In genomic region chr5:53123702-53124101, GRCh38 we compare ENCODE assay signal across 11 cellular contexts. TPM values are rescaled to one million over a fixed set of nuclear protein-coding genes. Genes with fewer than 3 reads are reported as not detected.
DNase-seq lines count a peak whose midpoint lies in the region; ATAC-seq, FAIRE-seq and TF ChIP-seq lines count a peak whose summit lies in the region.
"Had no signal": no experiment of that assay in that cellular context is flagged by ENCODE, and none has a peak within 500 bp of the region (broad histone marks: within the 10 kb centered on the region; RNA-seq: fewer than 3 reads in every experiment).

No MANE protein-coding gene starts in this region.

- H3K4me2 ChIP-seq in A549, result no peak overlapping the region

- ATAC-seq in A549, result no peak
- ATAC-seq in Panc1, result no peak
- no peak for ATAC-seq in GM21723 (IDR thresholded peaks at IDR 0.05; ENCODE audit: unreplicated experiment)

- BruUV-seq in Panc1 (replicated peaks; lab: Mats Ljungman, UMichigan), result no TSS peak

- H3K27ac ChIP-seq in A549 (no peak overlapping the region), Panc1 (ENCODE audit: low read length) (no peak overlapping the region)

- TF ChIP-seq POLR2A in A549 (IDR thresholded peaks at IDR 0.05; ENCODE audit: low read length), result no peak

- TF ChIP-seq CTCF in A549 (IDR thresholded peaks at IDR 0.05), result peak; percentile 44
- TF ChIP-seq CTCF in GM13977 (IDR thresholded peaks at IDR 0.05; ENCODE audit: extremely low read depth, insufficient read depth, missing control alignments), result peak; percentile 3
- TF ChIP-seq CTCF in Panc1 (IDR thresholded peaks at IDR 0.05), result peak; percentile 32; the same call in 1 of the 2 replicates

- no peak for TF ChIP-seq EP300 in A549 (IDR thresholded peaks at IDR 0.05)

- H3K9me3 ChIP-seq in A549, result no peaks in the 10 kb centered on the region
- H3K9me3 ChIP-seq in Panc1 (ENCODE audit: control insufficient read depth, insufficient read depth, low read depth, low read length), result no peaks in the 10 kb centered on the region

- in situ Hi-C loops in GM13977 (cut with MboI; ENCODE audit: low pct_unique_long_range_greater_than_20kb, low sequenced_read_pairs, unreplicated experiment), result no loop called here
- in situ Hi-C loops in Panc1 (cut with HindIII; ENCODE audit: low pct_unique_long_range_greater_than_20kb, low sequenced_read_pairs), result no loop called here

- H3K27me3 ChIP-seq in Panc1 (ENCODE audit: control insufficient read depth, insufficient read depth, low read length), result no peaks in the 10 kb centered on the region
- H3K27me3 ChIP-seq in H7 (ENCODE audit: control insufficient read depth, insufficient read depth, low read length), result no peaks in the 10 kb centered on the region

- intact Hi-C loops in Panc1 (cut with micrococcal nuclease; ENCODE audit: unreplicated experiment), result no loop called here

- H3K36me3 ChIP-seq in Panc1 (ENCODE audit: control insufficient read depth, insufficient read depth, low read length) (no peaks in the 10 kb centered on the region), H7 (replicated peaks; ENCODE audit: control insufficient read depth, insufficient read depth, low read length) (no peaks in the 10 kb centered on the region)

- H3K4me3 ChIP-seq in A549 (no peak overlapping the region), Panc1 (ENCODE audit: low read depth in 2 of 2, low read length in 2 of 2) (no peak overlapping the region), H7 (ENCODE audit: insufficient read depth, low read depth, low read length) (no peak overlapping the region)

- POLR2A ChIA-PET in A549 (lab: Yijun Ruan, JAX), result no interaction called here
- POLR2A ChIA-PET in Panc1 (lab: Charles Lee), result no interaction called here

- H3K4me1 ChIP-seq in A549 (0 out of 3 replicates have a peak, but pooled peaks cover 5% of the 10 kb centered on the region), Panc1 (ENCODE audit: control insufficient read depth, insufficient read depth, low read length) (no peaks in the 10 kb centered on the region)

- DNase-seq in A549 (ENCODE audit: low read depth in 1 of 2, low spot score in 1 of 2) (peak in 1 of 2 experiments; percentile 10), GM13977 (ENCODE audit: low spot score) (no peak), Panc1 (ENCODE audit: low read depth, low spot score) (no peak), fibroblast of the conjunctiva (ENCODE audit: low read depth) (peak; percentile 14), H7 (no peak), occipital lobe (lab: John Stamatoyannopoulos, UW) (no peak), NCI-H774 (lab: John Stamatoyannopoulos, UW) (no peak)
- DNase-seq: Calu3, mesendoderm, NCI-H526 treated with DMSO at 0.1 percent for 48 hours had no signal

- CTCF ChIA-PET in A549 (lab: Yijun Ruan, JAX), result interaction anchor here (0.6 to 2.5 kb wide), 4 partner anchors 8 to 1105 kb away, joined by 3 to 11 read pairs (median 3); no protein-coding TSS in a partner anchor
- CTCF ChIA-PET in Panc1 (lab: Charles Lee), result no interaction called here

- FAIRE-seq in A549 (lab: Jason Lieb, UNC), result peak; percentile 28

- TF ChIP-seq RAD21 in A549 (conservative IDR thresholded peaks at IDR 0.05 in 1 of 2, IDR thresholded peaks at IDR 0.05 in 1 of 2), result peak; percentile 52 to 62; a peak in 4 of 5 replicates

TF ChIP-seq in A549, 52 proteins besides CTCF, POLR2A, EP300 and RAD21:
- TF ChIP-seq BHLHE40 (IDR thresholded peaks at IDR 0.05; ENCODE audit: low read depth, low read length) (no peak), SMC3 (IDR thresholded peaks at IDR 0.05) (peak; percentile 50)

RNA-seq across cellular contexts. Expression of gene MOCS2, which starts 14.1 kb away (rescaled TPM):
- polyA plus RNA-seq in A549 (2011; rRNA removed) (44.3 and 75.3 TPM in 2 replicates), A549 (2017; fragmentation: RNase III; extraction: RNeasy Plus Mini Kit Qiagen cat#74134 plus additional on column Dnase treatment) (47.7 to 51.0 TPM (median 50.2 TPM) in 3 replicates)
- polyA plus RNA-seq in A549 (2012; cell fraction: cytosol; rRNA removed), result 18.3 and 21.4 TPM in 2 replicates
- polyA plus RNA-seq in A549 (2012; cell fraction: nucleus; rRNA removed), result 3.3 and 5.2 TPM in 2 replicates
- 7.5 and 8.9 TPM in 2 replicates for polyA minus RNA-seq in A549 (2011; rRNA and poly(A)+ RNA removed)
- total RNA-seq in Panc1 (2021; ENCODE audit: unreplicated experiment) (39.5 TPM), occipital lobe (43.5 TPM)
- polyA plus RNA-seq in Panc1 (2012; ENCODE audit: insufficient read length), result 18.4 TPM
- total RNA-seq in H7 (2014; rRNA removed; shearing (Covaris generic)), result 13.9 and 17.4 TPM in 2 replicates
